1 cellular context compared by ENCODE assay signal in genomic region chr15:73700041-73700842, GRCh38.
A peak's percentile ranks its signal among the peaks of the same experiment; 100 is the strongest.
TF ChIP-seq lines count a peak whose summit lies in the region.

No MANE protein-coding gene starts in this region.

TF ChIP-seq in HepG2, 621 proteins besides CTCF, POLR2A, EP300 and RAD21 (continued from another document):
- TF ChIP-seq, protein P1, sequence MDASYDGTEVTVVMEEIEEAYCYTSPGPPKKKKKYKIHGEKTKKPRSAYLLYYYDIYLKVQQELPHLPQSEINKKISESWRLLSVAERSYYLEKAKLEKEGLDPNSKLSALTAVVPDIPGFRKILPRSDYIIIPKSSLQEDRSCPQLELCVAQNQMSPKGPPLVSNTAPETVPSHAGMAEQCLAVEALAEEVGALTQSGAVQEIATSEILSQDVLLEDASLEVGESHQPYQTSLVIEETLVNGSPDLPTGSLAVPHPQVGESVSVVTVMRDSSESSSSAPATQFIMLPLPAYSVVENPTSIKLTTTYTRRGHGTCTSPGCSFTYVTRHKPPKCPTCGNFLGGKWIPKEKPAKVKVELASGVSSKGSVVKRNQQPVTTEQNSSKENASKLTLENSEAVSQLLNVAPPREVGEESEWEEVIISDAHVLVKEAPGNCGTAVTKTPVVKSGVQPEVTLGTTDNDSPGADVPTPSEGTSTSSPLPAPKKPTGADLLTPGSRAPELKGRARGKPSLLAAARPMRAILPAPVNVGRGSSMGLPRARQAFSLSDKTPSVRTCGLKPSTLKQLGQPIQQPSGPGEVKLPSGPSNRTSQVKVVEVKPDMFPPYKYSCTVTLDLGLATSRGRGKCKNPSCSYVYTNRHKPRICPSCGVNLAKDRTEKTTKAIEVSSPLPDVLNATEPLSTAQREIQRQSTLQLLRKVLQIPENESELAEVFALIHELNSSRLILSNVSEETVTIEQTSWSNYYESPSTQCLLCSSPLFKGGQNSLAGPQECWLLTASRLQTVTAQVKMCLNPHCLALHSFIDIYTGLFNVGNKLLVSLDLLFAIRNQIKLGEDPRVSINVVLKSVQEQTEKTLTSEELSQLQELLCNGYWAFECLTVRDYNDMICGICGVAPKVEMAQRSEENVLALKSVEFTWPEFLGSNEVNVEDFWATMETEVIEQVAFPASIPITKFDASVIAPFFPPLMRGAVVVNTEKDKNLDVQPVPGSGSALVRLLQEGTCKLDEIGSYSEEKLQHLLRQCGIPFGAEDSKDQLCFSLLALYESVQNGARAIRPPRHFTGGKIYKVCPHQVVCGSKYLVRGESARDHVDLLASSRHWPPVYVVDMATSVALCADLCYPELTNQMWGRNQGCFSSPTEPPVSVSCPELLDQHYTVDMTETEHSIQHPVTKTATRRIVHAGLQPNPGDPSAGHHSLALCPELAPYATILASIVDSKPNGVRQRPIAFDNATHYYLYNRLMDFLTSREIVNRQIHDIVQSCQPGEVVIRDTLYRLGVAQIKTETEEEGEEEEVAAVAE (CRISPR knock-in tag; IDR thresholded peaks at IDR 0.05; ENCODE audit: borderline replicate concordance) = 0 out of 2 replicates have a peak, but pooled peaks have one; percentile 22
- TF ChIP-seq PHF21A (CRISPR knock-in tag; IDR thresholded peaks at IDR 0.05) (0 out of 2 replicates have a peak, but pooled peaks have one; percentile 16), SMC3 (IDR thresholded peaks at IDR 0.05; ENCODE audit: low read length) (peak; percentile 95), NKX3-1 (CRISPR knock-in tag; IDR thresholded peaks at IDR 0.05) (no peak), SPEN (CRISPR knock-in tag; IDR thresholded peaks at IDR 0.05; ENCODE audit: low read depth) (no peak), MBNL3 (CRISPR knock-in tag; conservative IDR thresholded peaks at IDR 0.05) (no peak), ZKSCAN1 (IDR thresholded peaks at IDR 0.05; ENCODE audit: low read length) (peak; percentile 44; the same call in 1 of the 2 replicates), NCOR1 (IDR thresholded peaks at IDR 0.05; ENCODE audit: borderline replicate concordance, low read length) (0 out of 2 replicates have a peak, but pooled peaks have one; percentile 27), HNF4A (CRISPR knock-in tag; IDR thresholded peaks at IDR 0.05) (peak; percentile 40; the same call in 1 of the 2 replicates), MIER3 (CRISPR knock-in tag; IDR thresholded peaks at IDR 0.05; ENCODE audit: borderline replicate concordance) (0 out of 2 replicates have a peak, but pooled peaks have one; percentile 34), DNMT1 (CRISPR knock-in tag; IDR thresholded peaks at IDR 0.05) (no peak), ASH2L (IDR thresholded peaks at IDR 0.05; ENCODE audit: insufficient read length, low read depth, low read length) (peak; percentile 27), TP53 (CRISPR knock-in tag; conservative IDR thresholded peaks at IDR 0.05) (no peak), TAF1 (CRISPR knock-in tag; IDR thresholded peaks at IDR 0.05) (no peak), XRCC5 (optimal IDR thresholded peaks at IDR 0.05; ENCODE audit: low read length) (peak; percentile 60), RBM22 (optimal IDR thresholded peaks at IDR 0.05; ENCODE audit: low read length) (peak; percentile 64), ZNF33A (CRISPR knock-in tag; IDR thresholded peaks at IDR 0.05; ENCODE audit: borderline replicate concordance) (0 out of 2 replicates have a peak, but pooled peaks have one; percentile 47), HMGXB4 (CRISPR knock-in tag; IDR thresholded peaks at IDR 0.05; ENCODE audit: borderline replicate concordance in 1 of 2, low read depth in 1 of 2) (0 out of 4 replicates have a peak, but pooled peaks of 1 of the 2 experiments have one; percentile 19), ZKSCAN8 (CRISPR knock-in tag; IDR thresholded peaks at IDR 0.05; ENCODE audit: borderline replicate concordance) (0 out of 2 replicates have a peak, but pooled peaks have one; percentile 34), PATZ1 (CRISPR knock-in tag; IDR thresholded peaks at IDR 0.05) (peak; percentile 49; the same call in 1 of the 2 replicates), CHD4 (IDR thresholded peaks at IDR 0.05; ENCODE audit: borderline replicate concordance, low read length) (peak; percentile 35; the same call in 1 of the 2 replicates), ARID3A (IDR thresholded peaks at IDR 0.05; ENCODE audit: low read depth, low read length) (0 out of 2 replicates have a peak, but pooled peaks have one; percentile 41), ATF2 (CRISPR knock-in tag; IDR thresholded peaks at IDR 0.05) (0 out of 2 replicates have a peak, but pooled peaks have one; percentile 29), ZBTB25 (CRISPR knock-in tag; IDR thresholded peaks at IDR 0.05) (peak; percentile 60; the same call in 1 of the 2 replicates), RCOR2 (CRISPR knock-in tag; IDR thresholded peaks at IDR 0.05) (0 out of 2 replicates have a peak, but pooled peaks have one; percentile 23)
- TF ChIP-seq, protein P2, sequence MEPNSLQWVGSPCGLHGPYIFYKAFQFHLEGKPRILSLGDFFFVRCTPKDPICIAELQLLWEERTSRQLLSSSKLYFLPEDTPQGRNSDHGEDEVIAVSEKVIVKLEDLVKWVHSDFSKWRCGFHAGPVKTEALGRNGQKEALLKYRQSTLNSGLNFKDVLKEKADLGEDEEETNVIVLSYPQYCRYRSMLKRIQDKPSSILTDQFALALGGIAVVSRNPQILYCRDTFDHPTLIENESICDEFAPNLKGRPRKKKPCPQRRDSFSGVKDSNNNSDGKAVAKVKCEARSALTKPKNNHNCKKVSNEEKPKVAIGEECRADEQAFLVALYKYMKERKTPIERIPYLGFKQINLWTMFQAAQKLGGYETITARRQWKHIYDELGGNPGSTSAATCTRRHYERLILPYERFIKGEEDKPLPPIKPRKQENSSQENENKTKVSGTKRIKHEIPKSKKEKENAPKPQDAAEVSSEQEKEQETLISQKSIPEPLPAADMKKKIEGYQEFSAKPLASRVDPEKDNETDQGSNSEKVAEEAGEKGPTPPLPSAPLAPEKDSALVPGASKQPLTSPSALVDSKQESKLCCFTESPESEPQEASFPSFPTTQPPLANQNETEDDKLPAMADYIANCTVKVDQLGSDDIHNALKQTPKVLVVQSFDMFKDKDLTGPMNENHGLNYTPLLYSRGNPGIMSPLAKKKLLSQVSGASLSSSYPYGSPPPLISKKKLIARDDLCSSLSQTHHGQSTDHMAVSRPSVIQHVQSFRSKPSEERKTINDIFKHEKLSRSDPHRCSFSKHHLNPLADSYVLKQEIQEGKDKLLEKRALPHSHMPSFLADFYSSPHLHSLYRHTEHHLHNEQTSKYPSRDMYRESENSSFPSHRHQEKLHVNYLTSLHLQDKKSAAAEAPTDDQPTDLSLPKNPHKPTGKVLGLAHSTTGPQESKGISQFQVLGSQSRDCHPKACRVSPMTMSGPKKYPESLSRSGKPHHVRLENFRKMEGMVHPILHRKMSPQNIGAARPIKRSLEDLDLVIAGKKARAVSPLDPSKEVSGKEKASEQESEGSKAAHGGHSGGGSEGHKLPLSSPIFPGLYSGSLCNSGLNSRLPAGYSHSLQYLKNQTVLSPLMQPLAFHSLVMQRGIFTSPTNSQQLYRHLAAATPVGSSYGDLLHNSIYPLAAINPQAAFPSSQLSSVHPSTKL (CRISPR knock-in tag; IDR thresholded peaks at IDR 0.05) = peak; percentile 18; the same call in 1 of the 2 replicates
- TF ChIP-seq, protein P3, sequence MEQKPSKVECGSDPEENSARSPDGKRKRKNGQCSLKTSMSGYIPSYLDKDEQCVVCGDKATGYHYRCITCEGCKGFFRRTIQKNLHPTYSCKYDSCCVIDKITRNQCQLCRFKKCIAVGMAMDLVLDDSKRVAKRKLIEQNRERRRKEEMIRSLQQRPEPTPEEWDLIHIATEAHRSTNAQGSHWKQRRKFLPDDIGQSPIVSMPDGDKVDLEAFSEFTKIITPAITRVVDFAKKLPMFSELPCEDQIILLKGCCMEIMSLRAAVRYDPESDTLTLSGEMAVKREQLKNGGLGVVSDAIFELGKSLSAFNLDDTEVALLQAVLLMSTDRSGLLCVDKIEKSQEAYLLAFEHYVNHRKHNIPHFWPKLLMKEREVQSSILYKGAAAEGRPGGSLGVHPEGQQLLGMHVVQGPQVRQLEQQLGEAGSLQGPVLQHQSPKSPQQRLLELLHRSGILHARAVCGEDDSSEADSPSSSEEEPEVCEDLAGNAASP (CRISPR knock-in tag; IDR thresholded peaks at IDR 0.05; ENCODE audit: borderline replicate concordance) = 0 out of 2 replicates have a peak, but pooled peaks have one; percentile 18
- TF ChIP-seq, protein P4, sequence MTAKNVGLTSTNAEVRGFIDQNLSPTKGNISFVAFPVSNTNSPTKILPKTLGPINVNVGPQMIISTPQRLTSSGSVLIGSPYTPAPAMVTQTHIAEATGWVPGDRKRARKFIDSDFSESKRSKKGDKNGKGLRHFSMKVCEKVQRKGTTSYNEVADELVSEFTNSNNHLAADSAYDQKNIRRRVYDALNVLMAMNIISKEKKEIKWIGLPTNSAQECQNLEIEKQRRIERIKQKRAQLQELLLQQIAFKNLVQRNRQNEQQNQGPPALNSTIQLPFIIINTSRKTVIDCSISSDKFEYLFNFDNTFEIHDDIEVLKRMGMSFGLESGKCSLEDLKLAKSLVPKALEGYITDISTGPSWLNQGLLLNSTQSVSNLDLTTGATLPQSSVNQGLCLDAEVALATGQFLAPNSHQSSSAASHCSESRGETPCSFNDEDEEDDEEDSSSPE (CRISPR knock-in tag; IDR thresholded peaks at IDR 0.05) = 0 out of 2 replicates have a peak, but pooled peaks have one; percentile 19
